ENCODE assay signal across 11 cellular contexts in genomic region chr15:94845391-94845718, GRCh38.
DNase-seq lines count a peak whose midpoint lies in the region; ATAC-seq and TF ChIP-seq lines count a peak whose summit lies in the region.
"Had no signal": no experiment of that assay in that cellular context is flagged by ENCODE, and none has a peak within 500 bp of the region (broad histone marks: within the 10 kb centered on the region; RNA-seq: fewer than 3 reads in every experiment).

No MANE protein-coding gene starts in this region.

- H3K4me2 ChIP-seq in mesendoderm (ENCODE audit: low read length), result no peak overlapping the region
- H3K4me2 ChIP-seq in PC-9, result no peak overlapping the region

- H3K79me2 ChIP-seq in mesendoderm (ENCODE audit: control insufficient read depth, insufficient read depth, low read length), result no peaks in the 10 kb centered on the region
- H3K79me2 ChIP-seq in PC-9 (ENCODE audit: low read depth), result no peaks in the 10 kb centered on the region

- intact Hi-C loops in PC-9 (cut with micrococcal nuclease; ENCODE audit: unreplicated experiment), result no loop called here

- POLR2A ChIA-PET in PC-9 (lab: Charles Lee; ENCODE audit: unreplicated experiment), result no interaction called here

- no peaks in the 10 kb centered on the region for H3F3A ChIP-seq in PC-9 (ENCODE audit: insufficient read depth, low read depth)

- no peak for DNase-seq in choroid plexus epithelial cell (ENCODE audit: low read depth)
- no peak for DNase-seq in mesendoderm
- DNase-seq in suprapubic skin (ENCODE audit: low spot score in 2 of 2), result no peak
- no peak for DNase-seq in PC-9
- DNase-seq in NCI-H446 (lab: John Stamatoyannopoulos, UW), result no peak
- no peak for DNase-seq in OCI-M1 (lab: John Stamatoyannopoulos, UW)
- DNase-seq: DND-41; effector CD4-positive, alpha-beta T cell; HCEC 1CT had no signal

- H4K5ac ChIP-seq in mesendoderm (ENCODE audit: low read length), result no peak overlapping the region

- peaks cover 9% of the 10 kb centered on the region; the same call in 1 of the 2 replicates for H3K4me1 ChIP-seq in HUES48 (ENCODE audit: control insufficient read depth, insufficient read depth, low read length)
- peaks cover 8% of the 10 kb centered on the region for H3K4me1 ChIP-seq in mesendoderm (ENCODE audit: control insufficient read depth, low read depth, low read length)
- H3K4me1 ChIP-seq in suprapubic skin, result peaks cover 8% of the 10 kb centered on the region
- no peaks in the 10 kb centered on the region for H3K4me1 ChIP-seq in PC-9 (replicated peaks; ENCODE audit: insufficient read depth)

- H2BK15ac ChIP-seq in mesendoderm (replicated peaks; ENCODE audit: low read depth), result peak overlapping the region; percentile 10

- no peak for TF ChIP-seq CTCF in choroid plexus epithelial cell (conservative IDR thresholded peaks at IDR 0.05; ENCODE audit: low read depth, low read length)
- no peak for TF ChIP-seq CTCF in suprapubic skin (IDR thresholded peaks at IDR 0.05)
- TF ChIP-seq CTCF in PC-9 (conservative IDR thresholded peaks at IDR 0.05), result no peak

- WGBS in mesendoderm (ENCODE audit: extremely low coverage, insufficient coverage, low lambda C conversion rate), result no CpG with 5 or more reads among the region's 9 CpGs
- 33% methylated on average over 9 of the region's 9 CpGs for WGBS in suprapubic skin

- H4K20me1 ChIP-seq in PC-9 (ENCODE audit: insufficient read depth), result no peaks in the 10 kb centered on the region

- ATAC-seq in HG03175 (IDR thresholded peaks at IDR 0.05; ENCODE audit: unreplicated experiment), result no peak

- H3K56ac ChIP-seq in mesendoderm (ENCODE audit: low read length), result peak overlapping the region; percentile 83

- no TSS peak for BruUV-seq in PC-9 (replicated peaks; lab: Mats Ljungman, UMichigan)

- H4K8ac ChIP-seq in mesendoderm (ENCODE audit: low read depth, low read length), result no peak overlapping the region

- H3K27me3 ChIP-seq in HUES48 (ENCODE audit: control insufficient read depth, insufficient read depth, low read length), result peaks cover 5% of the 10 kb centered on the region; the same call in 1 of the 2 replicates
- H3K27me3 ChIP-seq in mesendoderm (ENCODE audit: insufficient read depth, low read length, poor library complexity), result no peaks in the 10 kb centered on the region
- H3K27me3 ChIP-seq in suprapubic skin, result peaks cover 9% of the 10 kb centered on the region
- H3K27me3 ChIP-seq in PC-9 (ENCODE audit: insufficient read depth, low read depth), result no peaks in the 10 kb centered on the region

- H2BK120ac ChIP-seq in mesendoderm (ENCODE audit: low read depth, low read length), result peak overlapping the region; percentile 98

- H3K9me3 ChIP-seq in HUES48 (ENCODE audit: control insufficient read depth, insufficient read depth, low read length) (peaks cover 14% of the 10 kb centered on the region; the same call in 1 of the 2 replicates), suprapubic skin (no peaks in the 10 kb centered on the region), PC-9 (ENCODE audit: insufficient read depth, low read depth) (no peaks in the 10 kb centered on the region)

- H3K36me3 ChIP-seq in HUES48 (ENCODE audit: control insufficient read depth, insufficient read depth, low read length) (no peaks in the 10 kb centered on the region), mesendoderm (ENCODE audit: control insufficient read depth, insufficient read depth, low read length) (no peaks in the 10 kb centered on the region), suprapubic skin (no peaks in the 10 kb centered on the region), PC-9 (ENCODE audit: low read depth) (no peaks in the 10 kb centered on the region)

- peak overlapping the region; percentile 56 for H3K9ac ChIP-seq in HUES48 (ENCODE audit: low read depth, low read length)
- H3K9ac ChIP-seq in mesendoderm (ENCODE audit: low read length), result peak overlapping the region; percentile 11

- no peaks in the 10 kb centered on the region for H3K79me1 ChIP-seq in mesendoderm (ENCODE audit: low read length)

- no peaks in the 10 kb centered on the region for H3K9me2 ChIP-seq in PC-9 (ENCODE audit: insufficient read depth)

- no peak overlapping the region for H2AK5ac ChIP-seq in mesendoderm (ENCODE audit: low read length)

- no peak for TF ChIP-seq POLR2A in suprapubic skin (IDR thresholded peaks at IDR 0.05)

- H2AFZ ChIP-seq in PC-9, result no peak overlapping the region

- H3K4ac ChIP-seq in mesendoderm (ENCODE audit: low read depth, low read length), result no peak overlapping the region

- TF ChIP-seq EP300 in suprapubic skin (IDR thresholded peaks at IDR 0.05), result no peak

- peak overlapping the region; percentile 99 for H3K18ac ChIP-seq in mesendoderm (ENCODE audit: low read length)

- peak overlapping the region; percentile 45 for H2BK5ac ChIP-seq in mesendoderm (ENCODE audit: low read length)

- H3K23ac ChIP-seq in mesendoderm (ENCODE audit: low read length), result no peak overlapping the region

- CTCF ChIA-PET in PC-9 (lab: Charles Lee), result no interaction called here

- H3K4me3 ChIP-seq in HUES48 (ENCODE audit: low read depth, low read length) (peak overlapping the region; percentile 54), choroid plexus epithelial cell (ENCODE audit: low read depth, low read length) (peak overlapping the region; percentile 51), mesendoderm (ENCODE audit: low read length) (no peak overlapping the region), suprapubic skin (peak overlapping the region; percentile 46), PC-9 (no peak overlapping the region)

- H3K27ac ChIP-seq in HUES48 (ENCODE audit: low read depth, low read length), result peak overlapping the region; percentile 76
- H3K27ac ChIP-seq in mesendoderm (ENCODE audit: low read depth, low read length), result peak overlapping the region; percentile 87
- no peak overlapping the region for H3K27ac ChIP-seq in suprapubic skin
- no peak overlapping the region for H3K27ac ChIP-seq in PC-9

Comparison
In these comparisons a context has a peak if more than half of its experiments do, and no peak if none do; other contexts are left out.
1. H3K27ac ChIP-seq: peak in HUES48 (single experiment) and mesendoderm (single experiment); none in suprapubic skin (single experiment) and PC-9 (single experiment).
2. H3K4me3 ChIP-seq: peak in HUES48 (single experiment), choroid plexus epithelial cell (single experiment) and suprapubic skin (single experiment); none in mesendoderm (single experiment) and PC-9 (single experiment).